ENCODE assay signal across 15 cellular contexts in genomic region chr14:103868242-103868897, GRCh38. TPM values are rescaled to one million over a fixed set of nuclear protein-coding genes. Genes with fewer than 3 reads are reported as not detected.
DNase-seq lines count a peak whose midpoint lies in the region; ATAC-seq, FAIRE-seq and TF ChIP-seq lines count a peak whose summit lies in the region.
"Had no signal": no experiment of that assay in that cellular context is flagged by ENCODE, and none has a peak within 500 bp of the region (broad histone marks: within the 10 kb centered on the region; RNA-seq: fewer than 3 reads in every experiment).

No MANE protein-coding gene starts in this region.

- no peak for FAIRE-seq in HepG2 (lab: Jason Lieb, UNC)

- H3K9ac ChIP-seq in HepG2 (ENCODE audit: insufficient read depth, low read depth, low read length) (peak overlapping the region; percentile 52; the same call in 1 of the 2 replicates), mucosa of stomach (ENCODE audit: low read length) (peak overlapping the region; percentile 31)

- TF ChIP-seq EP300 in HepG2 (IDR thresholded peaks at IDR 0.05; ENCODE audit: low read depth in 2 of 2, low read length in 2 of 2) (no peak), HepG2 (CRISPR knock-in tag; IDR thresholded peaks at IDR 0.05; ENCODE audit: borderline replicate concordance) (no peak), ovary (IDR thresholded peaks at IDR 0.05) (no peak)

- peak overlapping the region; percentile 52; the same call in 1 of the 2 replicates for H3K4me2 ChIP-seq in HepG2 (ENCODE audit: low read depth, low read length)

- H3K27ac ChIP-seq in HepG2 (ENCODE audit: extremely low read length, insufficient read depth, low read length) (no peak overlapping the region), right lobe of liver (peak overlapping the region in 1 of 3 donors; percentile 21), coronary artery (no peak overlapping the region), ovary (no peak overlapping the region)

- TF ChIP-seq POLR2A in HepG2 (IDR thresholded peaks at IDR 0.05; ENCODE audit: insufficient read depth in 1 of 2, low read depth in 2 of 2, low read length in 2 of 2) (no peak), right lobe of liver (IDR thresholded peaks at IDR 0.05) (no peak), ovary (IDR thresholded peaks at IDR 0.05) (no peak)

- H3K4me3 ChIP-seq in HepG2 (replicated peaks in 1 of 3; ENCODE audit: insufficient read depth in 1 of 3, low read depth in 2 of 3, low read length in 3 of 3) (no peak overlapping the region), right lobe of liver (no peak overlapping the region), coronary artery (no peak overlapping the region), mucosa of stomach (ENCODE audit: low read length) (no peak overlapping the region), ovary (no peak overlapping the region), Caco-2 (ENCODE audit: low read depth, low read length) (no peak overlapping the region)
- H3K4me3 ChIP-seq: ascending aorta had no signal

- no peak overlapping the region for H3K4me3 Mint-ChIP-seq in Caco-2 (ENCODE audit: unreplicated experiment)
- H3K4me3 Mint-ChIP-seq: activated CD4-positive, alpha-beta T cell treated with anti-CD3 and anti-CD28 coated beads, Interleukin-2, amount 10 ng/mL, durations not matched to agents 24 days and 14 days; dendritic cell treated with granulocyte-macrophage colony-stimulating factor and Interleukin-4, amounts not matched to agents 40 ng/mL and 50 ng/mL, for 4 days; neural crest cell; stimulated activated naive CD8-positive, alpha-beta T cell treated with anti-CD3 and anti-CD28 coated beads, Interleukin-15, amount 100 ng/mL, for 72 hours had no signal

- no peaks in the 10 kb centered on the region for H3K9me3 Mint-ChIP-seq in Caco-2 (ENCODE audit: unreplicated experiment)
- H3K9me3 Mint-ChIP-seq: activated CD4-positive, alpha-beta T cell treated with anti-CD3 and anti-CD28 coated beads, Interleukin-2, amount 10 ng/mL, durations not matched to agents 24 days and 14 days; dendritic cell treated with granulocyte-macrophage colony-stimulating factor and Interleukin-4, amounts not matched to agents 40 ng/mL and 50 ng/mL, for 4 days; neural crest cell; stimulated activated naive CD8-positive, alpha-beta T cell treated with anti-CD3 and anti-CD28 coated beads, Interleukin-15, amount 100 ng/mL, for 72 hours had no signal

- H4K20me1 ChIP-seq in HepG2 (ENCODE audit: insufficient read depth, low read length): no peaks in the 10 kb centered on the region

- no peak overlapping the region for H3K27ac Mint-ChIP-seq in Caco-2 (ENCODE audit: unreplicated experiment)
- H3K27ac Mint-ChIP-seq: activated CD4-positive, alpha-beta T cell treated with anti-CD3 and anti-CD28 coated beads, Interleukin-2, amount 10 ng/mL, durations not matched to agents 24 days and 14 days; dendritic cell treated with granulocyte-macrophage colony-stimulating factor and Interleukin-4, amounts not matched to agents 40 ng/mL and 50 ng/mL, for 4 days; stimulated activated naive CD8-positive, alpha-beta T cell treated with anti-CD3 and anti-CD28 coated beads, Interleukin-15, amount 100 ng/mL, for 72 hours had no signal

- no peaks in the 10 kb centered on the region for H3K27me3 ChIP-seq in HepG2 (ENCODE audit: control insufficient read depth in 1 of 2, insufficient read depth in 2 of 2, low read length in 2 of 2)
- no peaks in the 10 kb centered on the region for H3K27me3 ChIP-seq in right lobe of liver
- no peaks in the 10 kb centered on the region for H3K27me3 ChIP-seq in mucosa of stomach (ENCODE audit: control insufficient read depth, insufficient read depth, low read length)
- H3K27me3 ChIP-seq in ovary: no peaks in the 10 kb centered on the region
- H3K27me3 ChIP-seq in Caco-2 (replicated peaks; ENCODE audit: control insufficient read depth, insufficient read depth, low read length): no peaks in the 10 kb centered on the region
- H3K27me3 ChIP-seq: ascending aorta had no signal

- no peaks in the 10 kb centered on the region for H3K9me3 ChIP-seq in HepG2 (ENCODE audit: low read length)
- H3K9me3 ChIP-seq in right lobe of liver: no peaks in the 10 kb centered on the region
- no peaks in the 10 kb centered on the region for H3K9me3 ChIP-seq in mucosa of stomach (ENCODE audit: control insufficient read depth, low read length)
- no peaks in the 10 kb centered on the region for H3K9me3 ChIP-seq in ovary
- H3K9me3 ChIP-seq in Caco-2: no peaks in the 10 kb centered on the region
- H3K9me3 ChIP-seq: ascending aorta had no signal

- no peaks in the 10 kb centered on the region for H3K36me3 Mint-ChIP-seq in Caco-2 (ENCODE audit: insufficient read depth, unreplicated experiment)

- BruUV-seq in HepG2 (replicated peaks; lab: Mats Ljungman, UMichigan): no TSS peak
- no TSS peak for BruUV-seq in Caco-2 (replicated peaks; lab: Mats Ljungman, UMichigan)

- DNase-seq in HepG2 (ENCODE audit: low spot score) (no peak), right lobe of liver (no peak), coronary artery (ENCODE audit: low spot score) (peak; percentile 61), ovary (no peak), EL (no peak), Caco-2 (no peak)
- DNase-seq: activated CD4-positive, alpha-beta T cell treated with anti-CD3 and anti-CD28 coated beads, Interleukin-2, amount 10 ng/mL, durations not matched to agents 24 days and 14 days; stimulated activated CD4-positive, alpha-beta T cell treated with anti-CD3 and anti-CD28 coated beads, Interleukin-1b, Interleukin-23, amount 100 ng/mL, for 48 hours; stimulated activated naive CD8-positive, alpha-beta T cell treated with anti-CD3 and anti-CD28 coated beads, Interleukin-15, amount 100 ng/mL, for 72 hours had no signal

- ATAC-seq in HepG2: no peak; the same call in 1 of the 3 replicates
- no peak for ATAC-seq in right lobe of liver
- ATAC-seq: sciatic nerve; stimulated activated naive CD8-positive, alpha-beta T cell treated with anti-CD3 and anti-CD28 coated beads, Interleukin-15, amount 100 ng/mL, for 72 hours had no signal

- 77% methylated on average over 8 of the region's 10 CpGs for WGBS in HepG2 (ENCODE audit: low lambda C conversion rate)
- WGBS in right lobe of liver (ENCODE audit: insufficient coverage, low coverage, low lambda C conversion rate, missing lambda C conversion rate): 90% methylated on average over 4 of the region's 10 CpGs
- WGBS in ovary, 3 donors: 88 to 95% (median 92%) methylated on average over 10 of the region's 10 CpGs

- TF ChIP-seq CTCF in HepG2 (CRISPR knock-in tag; IDR thresholded peaks at IDR 0.05) (no peak), right lobe of liver (IDR thresholded peaks at IDR 0.05) (no peak), coronary artery (IDR thresholded peaks at IDR 0.05) (no peak), ovary (IDR thresholded peaks at IDR 0.05) (no peak), Caco-2 (IDR thresholded peaks at IDR 0.05; ENCODE audit: insufficient read depth in 1 of 2, low read depth in 1 of 2, low read length in 1 of 2, severe bottlenecking in 1 of 2, unreplicated experiment in 1 of 2) (no peak)

- H3K4me1 ChIP-seq in HepG2 (ENCODE audit: insufficient read depth, low read length) (peaks cover 69% of the 10 kb centered on the region), right lobe of liver (peaks cover 0 to 12% (median 3%) of the 10 kb centered on the region in 4 donors), mucosa of stomach (ENCODE audit: control insufficient read depth, insufficient read depth, low read length) (peaks cover 31% of the 10 kb centered on the region), ovary (ENCODE audit: insufficient read depth) (no peaks in the 10 kb centered on the region), Caco-2 (no peaks in the 10 kb centered on the region)

- no peaks in the 10 kb centered on the region for H3K79me2 ChIP-seq in HepG2 (ENCODE audit: insufficient read depth, low read length)

- no peaks in the 10 kb centered on the region for H3K27me3 Mint-ChIP-seq in Caco-2 (ENCODE audit: insufficient read depth, unreplicated experiment)
- H3K27me3 Mint-ChIP-seq: stimulated activated naive CD8-positive, alpha-beta T cell treated with anti-CD3 and anti-CD28 coated beads, Interleukin-15, amount 100 ng/mL, for 72 hours had no signal

- TF ChIP-seq RAD21 in HepG2 (CRISPR knock-in tag; IDR thresholded peaks at IDR 0.05): no peak

- CTCF ChIA-PET in HepG2 (lab: Yijun Ruan, JAX; ENCODE audit: low intra/inter-chr PET ratio, low total read pairs) (no interaction called here), Caco-2 (lab: Charles Lee) (no interaction called here)

- H3K4me1 Mint-ChIP-seq in Caco-2 (ENCODE audit: low read depth, unreplicated experiment): peaks cover 7% of the 10 kb centered on the region

- POLR2A ChIA-PET in HepG2 (lab: Yijun Ruan, JAX): interaction anchor here (1.0 to 6.2 kb wide), 4 partner anchors 11 to 14 kb away, joined by 3 to 84 read pairs (median 4); no protein-coding TSS in a partner anchor
- POLR2A ChIA-PET in Caco-2 (lab: Charles Lee): no interaction called here

- H3K36me3 ChIP-seq in HepG2 (replicated peaks in 1 of 2; ENCODE audit: control insufficient read depth in 1 of 2, insufficient read depth in 2 of 2, low read length in 2 of 2) (no peaks in the 10 kb centered on the region; a peak in 1 of 5 replicates), right lobe of liver (no peaks in the 10 kb centered on the region), mucosa of stomach (ENCODE audit: control insufficient read depth, insufficient read depth, low read length) (no peaks in the 10 kb centered on the region), ovary (no peaks in the 10 kb centered on the region), Caco-2 (ENCODE audit: control insufficient read depth, insufficient read depth, low read length) (no peaks in the 10 kb centered on the region)
- H3K36me3 ChIP-seq: ascending aorta had no signal

- intact Hi-C loops in HepG2 (cut with micrococcal nuclease; ENCODE audit: unreplicated experiment): no loop called here
- intact Hi-C loops in right lobe of liver (cut with DNase I): no loop called here
- intact Hi-C loops in ovary (cut with DNase I): no loop called here
- intact Hi-C loops in Caco-2 (cut with micrococcal nuclease; ENCODE audit: unreplicated experiment): no loop called here

- in situ Hi-C loops in HepG2 (cut with HindIII; ENCODE audit: extremely low pct_ligation_motif_present, low pct_unique_long_range_greater_than_20kb): no loop called here

- H2AFZ ChIP-seq in HepG2 (ENCODE audit: low read length): no peak overlapping the region

RNA-seq across cellular contexts. Expression of gene PPP1R13B, which starts 21.0 kb away (rescaled TPM):
- 5.3 and 9.4 TPM in 2 replicates for total RNA-seq in HepG2 (2016; rRNA removed; fragmentation: Illumina TruSeq; extraction: Trizol)
- total RNA-seq in HepG2 (2016; cell fraction: cytosol; rRNA removed; fragmentation: Illumina TruSeq; extraction: Trizol; ENCODE audit: low read depth): 36.5 and 44.3 TPM in 2 replicates
- total RNA-seq in HepG2 (2016; cell fraction: insoluble cytoplasmic fraction; rRNA removed; fragmentation: Illumina TruSeq; extraction: Trizol): 5.9 and 7.8 TPM in 2 replicates
- 11.4 and 12.4 TPM in 2 replicates for total RNA-seq in HepG2 (2016; cell fraction: membrane; rRNA removed; fragmentation: Illumina TruSeq; extraction: Trizol)
- 13.0 and 13.3 TPM in 2 replicates for total RNA-seq in HepG2 (2016; cell fraction: nucleus; rRNA removed; fragmentation: Illumina TruSeq; extraction: Trizol)
- 4.6 and 5.3 TPM in 2 replicates for polyA plus RNA-seq in HepG2 (2011; rRNA removed)
- polyA plus RNA-seq in HepG2 (2011; cell fraction: cytosol; rRNA removed): 2.9 and 3.0 TPM in 2 replicates
- polyA plus RNA-seq in HepG2 (2011; cell fraction: nucleus; rRNA removed): 20.9 and 24.0 TPM in 2 replicates
- 5.1 and 6.3 TPM in 2 replicates for polyA plus RNA-seq in HepG2 (2012)
- 2.2 and 2.3 TPM in 2 replicates for polyA plus RNA-seq in HepG2 (2016; cell fraction: cytosol; fragmentation: Illumina TruSeq; extraction: Trizol; ENCODE audit: low read depth)
- polyA plus RNA-seq in HepG2 (2016; cell fraction: insoluble cytoplasmic fraction; fragmentation: Illumina TruSeq; extraction: Trizol; ENCODE audit: low read depth): 4.2 and 6.1 TPM in 2 replicates
- 4.0 and 4.8 TPM in 2 replicates for polyA plus RNA-seq in HepG2 (2016; cell fraction: membrane; fragmentation: Illumina TruSeq; extraction: Trizol; ENCODE audit: low read depth)
- polyA plus RNA-seq in HepG2 (2016; cell fraction: nucleus; fragmentation: Illumina TruSeq; extraction: Trizol; ENCODE audit: insufficient read depth, low read depth): 33.9 and 35.1 TPM in 2 replicates
- 8.5 and 13.6 TPM in 2 replicates for polyA minus RNA-seq in HepG2 (2011; rRNA and poly(A)+ RNA removed; ENCODE audit: low replicate concordance)
- polyA minus RNA-seq in HepG2 (2011; cell fraction: cytosol; rRNA and poly(A)+ RNA removed): 2.9 and 4.5 TPM in 2 replicates
- 14.5 and 21.1 TPM in 2 replicates for polyA minus RNA-seq in HepG2 (2011; cell fraction: nucleus; rRNA and poly(A)+ RNA removed)
- total RNA-seq in right lobe of liver: 10 to 100 TPM in 5 of 6 experiments, 1 to 10 TPM in 1; 9.2 to 22.4 (median 13.9) TPM
- 10 to 100 TPM; 15.0 to 64.8 (median 48.7) TPM for total RNA-seq in ovary
- 10 to 100 TPM; 17.9 to 27.5 TPM for polyA plus RNA-seq in ovary
- 15.8 and 16.7 TPM in 2 replicates for total RNA-seq in Caco-2 (2022)

RNA-seq across cellular contexts. Expression of gene TDRD9, which starts 59.9 kb away (rescaled TPM):
- total RNA-seq in HepG2 (2016; rRNA removed; fragmentation: Illumina TruSeq; extraction: Trizol) (not detected in 2 replicates), right lobe of liver (under 1 TPM in 5 of 6 experiments, not detected in 1; 0.31 to 0.86 (median 0.43) TPM), ovary (1 to 10 TPM in 2 of 7 donors, under 1 TPM in 5; 0.45 to 5.1 (median 0.83) TPM), Caco-2 (2022) (not detected in 2 replicates)
- not detected in 2 replicates for total RNA-seq in HepG2 (2016; cell fraction: cytosol; rRNA removed; fragmentation: Illumina TruSeq; extraction: Trizol; ENCODE audit: low read depth)
- total RNA-seq in HepG2 (2016; cell fraction: insoluble cytoplasmic fraction; rRNA removed; fragmentation: Illumina TruSeq; extraction: Trizol): not detected in 2 replicates
- total RNA-seq in HepG2 (2016; cell fraction: membrane; rRNA removed; fragmentation: Illumina TruSeq; extraction: Trizol): not detected in 2 replicates
- not detected in 2 replicates for total RNA-seq in HepG2 (2016; cell fraction: nucleus; rRNA removed; fragmentation: Illumina TruSeq; extraction: Trizol)
- polyA plus RNA-seq in HepG2 (2011; rRNA removed) (not detected in 2 replicates), ovary (1 to 10 TPM in 1 of 2 donors, under 1 TPM in 1; 0.23 to 1.1 TPM)
- not detected in 2 replicates for polyA plus RNA-seq in HepG2 (2011; cell fraction: cytosol; rRNA removed)
- not detected in 2 replicates for polyA plus RNA-seq in HepG2 (2011; cell fraction: nucleus; rRNA removed)
- not detected in 2 replicates for polyA plus RNA-seq in HepG2 (2012)
- polyA plus RNA-seq in HepG2 (2016; cell fraction: cytosol; fragmentation: Illumina TruSeq; extraction: Trizol; ENCODE audit: low read depth): not detected in 2 replicates
- not detected in 2 replicates for polyA plus RNA-seq in HepG2 (2016; cell fraction: insoluble cytoplasmic fraction; fragmentation: Illumina TruSeq; extraction: Trizol; ENCODE audit: low read depth)
- not detected in 2 replicates for polyA plus RNA-seq in HepG2 (2016; cell fraction: membrane; fragmentation: Illumina TruSeq; extraction: Trizol; ENCODE audit: low read depth)
- polyA plus RNA-seq in HepG2 (2016; cell fraction: nucleus; fragmentation: Illumina TruSeq; extraction: Trizol; ENCODE audit: insufficient read depth, low read depth): not detected in 2 replicates
- 20.1 TPM in 1 of 2 replicates, not detected in the other for polyA minus RNA-seq in HepG2 (2011; rRNA and poly(A)+ RNA removed; ENCODE audit: low replicate concordance)
- not detected in 2 replicates for polyA minus RNA-seq in HepG2 (2011; cell fraction: cytosol; rRNA and poly(A)+ RNA removed)
- not detected in 2 replicates for polyA minus RNA-seq in HepG2 (2011; cell fraction: nucleus; rRNA and poly(A)+ RNA removed)
- total RNA-seq: M059J, neural crest cell had no signal
